In the genomic region with DNA sequence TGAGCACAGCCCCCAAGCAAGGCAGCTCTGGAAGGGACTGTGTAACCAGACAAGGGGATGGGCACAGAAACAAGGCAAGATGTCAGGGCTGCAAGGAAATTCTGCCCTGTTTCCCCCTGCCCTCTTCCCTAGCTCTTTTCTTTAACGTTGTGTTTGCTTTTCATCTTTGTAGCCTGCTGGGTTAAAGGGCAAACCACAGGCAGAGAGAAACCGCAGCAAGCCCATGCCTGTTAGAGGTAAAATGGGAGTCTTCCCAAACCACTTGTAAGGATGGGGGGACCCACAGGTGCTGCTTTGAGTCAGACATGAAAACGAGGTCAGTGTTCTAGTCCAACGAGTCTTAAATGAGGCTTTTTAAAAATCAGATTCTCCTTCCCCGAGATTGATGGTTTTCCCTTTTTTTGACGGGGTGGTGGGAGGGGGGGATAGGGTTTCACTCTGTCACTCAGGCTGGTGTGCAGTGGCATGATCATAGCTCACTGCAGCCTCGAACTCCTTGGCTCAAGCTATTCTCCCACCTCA, we compare ENCODE assay signal across 10 cellular contexts. TPM values are rescaled to one million over a fixed set of nuclear protein-coding genes. Genes with fewer than 3 reads are reported as not detected.
DNase-seq lines count a peak whose midpoint lies in the region; ATAC-seq and TF ChIP-seq lines count a peak whose summit lies in the region.
"Had no signal": no experiment of that assay in that cellular context is flagged by ENCODE, and none has a peak within 500 bp of the region (broad histone marks: within the 10 kb centered on the region; RNA-seq: fewer than 3 reads in every experiment).

No MANE protein-coding gene starts in this region.

- H3K36me3 ChIP-seq in HEK293 (ENCODE audit: control insufficient read depth in 2 of 2, insufficient read depth in 1 of 2, low read length in 2 of 2), result no peaks in the 10 kb centered on the region

- H3K4me1 ChIP-seq in HEK293 (ENCODE audit: control insufficient read depth, insufficient read depth, low read length), result peaks cover 5% of the 10 kb centered on the region

- no peaks in the 10 kb centered on the region for H3K9me3 ChIP-seq in HEK293 (ENCODE audit: control insufficient read depth, insufficient read depth, low read depth, low read length)

- H3K36me3 Mint-ChIP-seq in progenitor cell of endocrine pancreas (ENCODE audit: insufficient read depth), result no peaks in the 10 kb centered on the region

- no peak for ATAC-seq in GM21529 (IDR thresholded peaks at IDR 0.05; ENCODE audit: unreplicated experiment)
- no peak for ATAC-seq in HG03378 (IDR thresholded peaks at IDR 0.05; ENCODE audit: unreplicated experiment)

- H3K4me3 ChIP-seq in HEK293 (ENCODE audit: low read depth, low read length), result no peak overlapping the region; the same call in 1 of the 2 replicates

- peak overlapping the region; percentile 76 for H3K27ac Mint-ChIP-seq in progenitor cell of endocrine pancreas
- H3K27ac Mint-ChIP-seq: H9 had no signal

- peaks cover 9% of the 10 kb centered on the region for H3K27me3 Mint-ChIP-seq in progenitor cell of endocrine pancreas

- peak overlapping the region; percentile 50 for H3K27ac ChIP-seq in HEK293 (ENCODE audit: extremely low read depth, low read depth, low read length)
- H3K27ac ChIP-seq: VCaP had no signal

- TF ChIP-seq CTCF in HEK293 (tag by site-specific recombination; IDR thresholded peaks at IDR 0.05) (no peak), progenitor cell of endocrine pancreas (IDR thresholded peaks at IDR 0.05; ENCODE audit: unreplicated experiment) (no peak)

- POLR2A ChIA-PET in HEK293 (lab: Yijun Ruan, JAX), result interaction anchor here (1.1 to 1.5 kb wide), 2 partner anchors 14 to 21 kb away, joined by 3 to 5 read pairs; a partner anchor contains a TSS

- DNase-seq in NCI-H526 (lab: John Stamatoyannopoulos, UW), result peak; percentile 34 to 52
- DNase-seq in amniotic epithelial cell (ENCODE audit: low read depth), result peak; percentile 43
- DNase-seq in progenitor cell of endocrine pancreas (ENCODE audit: low spot score, unreplicated experiment), result no peak
- DNase-seq in activated CD4-positive, CD25-positive, alpha-beta regulatory T cell (lab: John Stamatoyannopoulos, UW), result no peak
- no peak for DNase-seq in NCI-H2081 treated with DMSO at 0.1 percent for 48 hours (lab: John Stamatoyannopoulos, UW)
- DNase-seq: H9 had no signal

- H3K9me3 Mint-ChIP-seq in progenitor cell of endocrine pancreas (ENCODE audit: low read depth), result no peaks in the 10 kb centered on the region
- H3K9me3 Mint-ChIP-seq: H9 had no signal

- H3K4me3 Mint-ChIP-seq in progenitor cell of endocrine pancreas (ENCODE audit: low read depth), result no peak overlapping the region
- H3K4me3 Mint-ChIP-seq: H9 had no signal

- peaks cover 4% of the 10 kb centered on the region for H3K4me1 Mint-ChIP-seq in progenitor cell of endocrine pancreas (ENCODE audit: low read depth)

- CTCF ChIA-PET in HEK293 (lab: Yijun Ruan, JAX), result interaction anchor here (0.6 to 1.6 kb wide), 3 partner anchors 12 to 1421 kb away, joined by 3 to 6 read pairs (median 4); no protein-coding TSS in a partner anchor

TF ChIP-seq in HEK293, 187 proteins besides CTCF, POLR2A, EP300 and RAD21 (continues in another document):
- TF ChIP-seq KLF1 (tag by site-specific recombination; IDR thresholded peaks at IDR 0.05), result no peak
- TF ChIP-seq, protein P1, sequence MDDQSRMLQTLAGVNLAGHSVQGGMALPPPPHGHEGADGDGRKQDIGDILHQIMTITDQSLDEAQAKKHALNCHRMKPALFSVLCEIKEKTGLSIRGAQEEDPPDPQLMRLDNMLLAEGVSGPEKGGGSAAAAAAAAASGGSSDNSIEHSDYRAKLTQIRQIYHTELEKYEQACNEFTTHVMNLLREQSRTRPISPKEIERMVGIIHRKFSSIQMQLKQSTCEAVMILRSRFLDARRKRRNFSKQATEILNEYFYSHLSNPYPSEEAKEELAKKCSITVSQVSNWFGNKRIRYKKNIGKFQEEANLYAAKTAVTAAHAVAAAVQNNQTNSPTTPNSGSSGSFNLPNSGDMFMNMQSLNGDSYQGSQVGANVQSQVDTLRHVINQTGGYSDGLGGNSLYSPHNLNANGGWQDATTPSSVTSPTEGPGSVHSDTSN (CRISPR knock-in tag; IDR thresholded peaks at IDR 0.05), result no peak
- TF ChIP-seq ZNF624 (tag by site-specific recombination; IDR thresholded peaks at IDR 0.05), result no peak
- no peak for TF ChIP-seq YY2 (tag by site-specific recombination; IDR thresholded peaks at IDR 0.05)
- no peak for TF ChIP-seq ZBTB48 (tag by site-specific recombination; IDR thresholded peaks at IDR 0.05)
- no peak for TF ChIP-seq ZNF211 (tag by site-specific recombination; IDR thresholded peaks at IDR 0.05; ENCODE audit: low read depth)
- no peak for TF ChIP-seq ZNF433 (tag by site-specific recombination; IDR thresholded peaks at IDR 0.05; ENCODE audit: low read depth)
- TF ChIP-seq, protein P2, sequence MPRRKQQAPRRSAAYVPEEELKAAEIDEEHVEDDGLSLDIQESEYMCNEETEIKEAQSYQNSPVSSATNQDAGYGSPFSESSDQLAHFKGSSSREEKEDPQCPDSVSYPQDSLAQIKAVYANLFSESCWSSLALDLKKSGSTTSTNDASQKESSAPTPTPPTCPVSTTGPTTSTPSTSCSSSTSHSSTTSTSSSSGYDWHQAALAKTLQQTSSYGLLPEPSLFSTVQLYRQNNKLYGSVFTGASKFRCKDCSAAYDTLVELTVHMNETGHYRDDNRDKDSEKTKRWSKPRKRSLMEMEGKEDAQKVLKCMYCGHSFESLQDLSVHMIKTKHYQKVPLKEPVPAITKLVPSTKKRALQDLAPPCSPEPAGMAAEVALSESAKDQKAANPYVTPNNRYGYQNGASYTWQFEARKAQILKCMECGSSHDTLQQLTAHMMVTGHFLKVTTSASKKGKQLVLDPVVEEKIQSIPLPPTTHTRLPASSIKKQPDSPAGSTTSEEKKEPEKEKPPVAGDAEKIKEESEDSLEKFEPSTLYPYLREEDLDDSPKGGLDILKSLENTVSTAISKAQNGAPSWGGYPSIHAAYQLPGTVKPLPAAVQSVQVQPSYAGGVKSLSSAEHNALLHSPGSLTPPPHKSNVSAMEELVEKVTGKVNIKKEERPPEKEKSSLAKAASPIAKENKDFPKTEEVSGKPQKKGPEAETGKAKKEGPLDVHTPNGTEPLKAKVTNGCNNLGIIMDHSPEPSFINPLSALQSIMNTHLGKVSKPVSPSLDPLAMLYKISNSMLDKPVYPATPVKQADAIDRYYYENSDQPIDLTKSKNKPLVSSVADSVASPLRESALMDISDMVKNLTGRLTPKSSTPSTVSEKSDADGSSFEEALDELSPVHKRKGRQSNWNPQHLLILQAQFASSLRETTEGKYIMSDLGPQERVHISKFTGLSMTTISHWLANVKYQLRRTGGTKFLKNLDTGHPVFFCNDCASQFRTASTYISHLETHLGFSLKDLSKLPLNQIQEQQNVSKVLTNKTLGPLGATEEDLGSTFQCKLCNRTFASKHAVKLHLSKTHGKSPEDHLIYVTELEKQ (tag by site-specific recombination; IDR thresholded peaks at IDR 0.05; ENCODE audit: borderline replicate concordance), result peak; percentile 66; the same call in 1 of the 2 replicates
- peak; percentile 65 for TF ChIP-seq MZF1 (tag by site-specific recombination; IDR thresholded peaks at IDR 0.05; ENCODE audit: borderline replicate concordance)
- TF ChIP-seq ZNF677 (tag by site-specific recombination; IDR thresholded peaks at IDR 0.05), result no peak
- peak; percentile 34 for TF ChIP-seq ZNF843 (tag by site-specific recombination; IDR thresholded peaks at IDR 0.05)
- TF ChIP-seq, protein P3, sequence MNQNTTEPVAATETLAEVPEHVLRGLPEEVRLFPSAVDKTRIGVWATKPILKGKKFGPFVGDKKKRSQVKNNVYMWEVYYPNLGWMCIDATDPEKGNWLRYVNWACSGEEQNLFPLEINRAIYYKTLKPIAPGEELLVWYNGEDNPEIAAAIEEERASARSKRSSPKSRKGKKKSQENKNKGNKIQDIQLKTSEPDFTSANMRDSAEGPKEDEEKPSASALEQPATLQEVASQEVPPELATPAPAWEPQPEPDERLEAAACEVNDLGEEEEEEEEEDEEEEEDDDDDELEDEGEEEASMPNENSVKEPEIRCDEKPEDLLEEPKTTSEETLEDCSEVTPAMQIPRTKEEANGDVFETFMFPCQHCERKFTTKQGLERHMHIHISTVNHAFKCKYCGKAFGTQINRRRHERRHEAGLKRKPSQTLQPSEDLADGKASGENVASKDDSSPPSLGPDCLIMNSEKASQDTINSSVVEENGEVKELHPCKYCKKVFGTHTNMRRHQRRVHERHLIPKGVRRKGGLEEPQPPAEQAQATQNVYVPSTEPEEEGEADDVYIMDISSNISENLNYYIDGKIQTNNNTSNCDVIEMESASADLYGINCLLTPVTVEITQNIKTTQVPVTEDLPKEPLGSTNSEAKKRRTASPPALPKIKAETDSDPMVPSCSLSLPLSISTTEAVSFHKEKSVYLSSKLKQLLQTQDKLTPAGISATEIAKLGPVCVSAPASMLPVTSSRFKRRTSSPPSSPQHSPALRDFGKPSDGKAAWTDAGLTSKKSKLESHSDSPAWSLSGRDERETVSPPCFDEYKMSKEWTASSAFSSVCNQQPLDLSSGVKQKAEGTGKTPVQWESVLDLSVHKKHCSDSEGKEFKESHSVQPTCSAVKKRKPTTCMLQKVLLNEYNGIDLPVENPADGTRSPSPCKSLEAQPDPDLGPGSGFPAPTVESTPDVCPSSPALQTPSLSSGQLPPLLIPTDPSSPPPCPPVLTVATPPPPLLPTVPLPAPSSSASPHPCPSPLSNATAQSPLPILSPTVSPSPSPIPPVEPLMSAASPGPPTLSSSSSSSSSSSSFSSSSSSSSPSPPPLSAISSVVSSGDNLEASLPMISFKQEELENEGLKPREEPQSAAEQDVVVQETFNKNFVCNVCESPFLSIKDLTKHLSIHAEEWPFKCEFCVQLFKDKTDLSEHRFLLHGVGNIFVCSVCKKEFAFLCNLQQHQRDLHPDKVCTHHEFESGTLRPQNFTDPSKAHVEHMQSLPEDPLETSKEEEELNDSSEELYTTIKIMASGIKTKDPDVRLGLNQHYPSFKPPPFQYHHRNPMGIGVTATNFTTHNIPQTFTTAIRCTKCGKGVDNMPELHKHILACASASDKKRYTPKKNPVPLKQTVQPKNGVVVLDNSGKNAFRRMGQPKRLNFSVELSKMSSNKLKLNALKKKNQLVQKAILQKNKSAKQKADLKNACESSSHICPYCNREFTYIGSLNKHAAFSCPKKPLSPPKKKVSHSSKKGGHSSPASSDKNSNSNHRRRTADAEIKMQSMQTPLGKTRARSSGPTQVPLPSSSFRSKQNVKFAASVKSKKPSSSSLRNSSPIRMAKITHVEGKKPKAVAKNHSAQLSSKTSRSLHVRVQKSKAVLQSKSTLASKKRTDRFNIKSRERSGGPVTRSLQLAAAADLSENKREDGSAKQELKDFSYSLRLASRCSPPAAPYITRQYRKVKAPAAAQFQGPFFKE (tag by site-specific recombination; IDR thresholded peaks at IDR 0.05; ENCODE audit: borderline replicate concordance), result no peak
- peak; percentile 56; the same call in 1 of the 2 replicates for TF ChIP-seq ZEB2 (tag by site-specific recombination; IDR thresholded peaks at IDR 0.05)
- no peak for TF ChIP-seq ZBTB1 (tag by site-specific recombination; IDR thresholded peaks at IDR 0.05)
- no peak for TF ChIP-seq ZNF302 (tag by site-specific recombination; IDR thresholded peaks at IDR 0.05; ENCODE audit: low read depth)
- no peak for TF ChIP-seq ZNF48 (tag by site-specific recombination; IDR thresholded peaks at IDR 0.05)

RNA-seq across cellular contexts. Expression of a gene that starts 13.3 kb away (rescaled TPM):
- total RNA-seq in progenitor cell of endocrine pancreas, result 4.9 and 6.6 TPM in 2 replicates

Comparison
In these comparisons a context has a peak if more than half of its experiments do, and no peak if none do; other contexts are left out.
1. DNase-seq: peak in NCI-H526 (2 of 2) and amniotic epithelial cell (single experiment); none in progenitor cell of endocrine pancreas (single experiment), activated CD4-positive, CD25-positive, alpha-beta regulatory T cell (0 of 4) and NCI-H2081 treated with DMSO at 0.1 percent for 48 hours (single experiment).